1 cellular context compared by ENCODE assay signal in the genomic region with DNA sequence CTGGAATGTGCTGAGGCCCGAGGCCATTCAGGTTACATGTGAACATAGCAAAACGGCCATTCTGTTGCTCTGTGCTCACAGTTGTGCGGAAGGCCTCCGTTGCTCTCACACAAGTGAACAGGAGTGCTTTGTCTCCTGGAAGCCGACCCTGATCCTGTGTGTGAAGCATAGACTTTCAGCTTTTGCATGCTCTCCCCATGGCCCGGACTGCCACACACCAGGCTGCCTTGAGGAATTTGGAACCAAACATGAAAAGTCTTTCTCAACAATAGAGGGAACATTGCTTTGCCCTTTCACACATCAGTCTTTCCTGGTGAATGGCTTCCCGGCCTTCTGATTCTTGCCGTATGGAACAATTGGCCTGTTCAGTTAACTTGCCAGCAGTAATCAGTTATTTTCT.
TF ChIP-seq lines count a peak whose summit lies in the region.

No MANE protein-coding gene starts in this region.

TF ChIP-seq in HepG2, 621 proteins besides CTCF, POLR2A, EP300 and RAD21 (continued from another document and continues in another):
- TF ChIP-seq, protein P1, sequence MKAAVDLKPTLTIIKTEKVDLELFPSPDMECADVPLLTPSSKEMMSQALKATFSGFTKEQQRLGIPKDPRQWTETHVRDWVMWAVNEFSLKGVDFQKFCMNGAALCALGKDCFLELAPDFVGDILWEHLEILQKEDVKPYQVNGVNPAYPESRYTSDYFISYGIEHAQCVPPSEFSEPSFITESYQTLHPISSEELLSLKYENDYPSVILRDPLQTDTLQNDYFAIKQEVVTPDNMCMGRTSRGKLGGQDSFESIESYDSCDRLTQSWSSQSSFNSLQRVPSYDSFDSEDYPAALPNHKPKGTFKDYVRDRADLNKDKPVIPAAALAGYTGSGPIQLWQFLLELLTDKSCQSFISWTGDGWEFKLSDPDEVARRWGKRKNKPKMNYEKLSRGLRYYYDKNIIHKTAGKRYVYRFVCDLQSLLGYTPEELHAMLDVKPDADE (CRISPR knock-in tag; IDR thresholded peaks at IDR 0.05), result no peak
- TF ChIP-seq KLF6 (CRISPR knock-in tag; IDR thresholded peaks at IDR 0.05) (no peak), SOX6 (IDR thresholded peaks at IDR 0.05) (no peak), SOX6 (CRISPR knock-in tag; IDR thresholded peaks at IDR 0.05) (peak; percentile 80), LCORL (IDR thresholded peaks at IDR 0.05) (no peak), LCORL (CRISPR knock-in tag; IDR thresholded peaks at IDR 0.05) (peak; percentile 65), HNF4G (IDR thresholded peaks at IDR 0.05; ENCODE audit: borderline replicate concordance, low read depth, low read length) (peak; percentile 48; the same call in 1 of the 2 replicates), HNF4G (CRISPR knock-in tag; IDR thresholded peaks at IDR 0.05; ENCODE audit: borderline replicate concordance, low read depth) (no peak), SKI (IDR thresholded peaks at IDR 0.05; ENCODE audit: partially characterized antibody) (no peak), SP1 (IDR thresholded peaks at IDR 0.05) (no peak), SP1 (CRISPR knock-in tag; IDR thresholded peaks at IDR 0.05) (no peak), HNF4A (CRISPR knock-in tag; IDR thresholded peaks at IDR 0.05) (peak; percentile 72), ZNF879 (CRISPR knock-in tag; IDR thresholded peaks at IDR 0.05) (no peak), GZF1 (CRISPR knock-in tag; IDR thresholded peaks at IDR 0.05) (no peak), KDM6A (CRISPR knock-in tag; IDR thresholded peaks at IDR 0.05; ENCODE audit: low read depth) (peak; percentile 28; the same call in 1 of the 2 replicates), GATAD1 (CRISPR knock-in tag; IDR thresholded peaks at IDR 0.05) (no peak), LRRFIP1 (CRISPR knock-in tag; conservative IDR thresholded peaks at IDR 0.05) (no peak), NPAS2 (CRISPR knock-in tag; IDR thresholded peaks at IDR 0.05; ENCODE audit: borderline replicate concordance) (no peak), NFIC (IDR thresholded peaks at IDR 0.05; ENCODE audit: low read length) (no peak), RXRA (CRISPR knock-in tag; IDR thresholded peaks at IDR 0.05) (peak; percentile 35; the same call in 1 of the 2 replicates), ZNF496 (CRISPR knock-in tag; IDR thresholded peaks at IDR 0.05; ENCODE audit: insufficient replicate concordance) (no peak), ZNF569 (CRISPR knock-in tag; IDR thresholded peaks at IDR 0.05; ENCODE audit: borderline replicate concordance) (no peak), MYNN (CRISPR knock-in tag; IDR thresholded peaks at IDR 0.05; ENCODE audit: low read depth) (no peak), TEAD2 (CRISPR knock-in tag; IDR thresholded peaks at IDR 0.05) (no peak), ZNF562 (CRISPR knock-in tag; IDR thresholded peaks at IDR 0.05; ENCODE audit: borderline replicate concordance) (no peak), ZNF292 (CRISPR knock-in tag; IDR thresholded peaks at IDR 0.05; ENCODE audit: borderline replicate concordance, low read depth) (peak; percentile 81; the same call in 1 of the 2 replicates), SOX13 (IDR thresholded peaks at IDR 0.05) (peak; percentile 62), SOX13 (CRISPR knock-in tag; conservative IDR thresholded peaks at IDR 0.05 in 1 of 2, IDR thresholded peaks at IDR 0.05 in 1 of 2) (peak in 1 of 2 experiments; percentile 74; a peak in 2 of 4 replicates), AKNA (CRISPR knock-in tag; IDR thresholded peaks at IDR 0.05; ENCODE audit: borderline replicate concordance) (no peak), ZFY (CRISPR knock-in tag; IDR thresholded peaks at IDR 0.05) (no peak), PLRG1 (conservative IDR thresholded peaks at IDR 0.05) (no peak), EHMT2 (IDR thresholded peaks at IDR 0.05; ENCODE audit: borderline replicate concordance, low read depth, low read length) (peak; percentile 69; the same call in 1 of the 2 replicates), BRD4 (CRISPR knock-in tag; IDR thresholded peaks at IDR 0.05) (no peak), KMT2A (CRISPR knock-in tag; IDR thresholded peaks at IDR 0.05) (no peak), HMG20A (CRISPR knock-in tag; IDR thresholded peaks at IDR 0.05; ENCODE audit: borderline replicate concordance) (no peak; the same call in 1 of the 2 replicates), ZNF18 (CRISPR knock-in tag; IDR thresholded peaks at IDR 0.05; ENCODE audit: insufficient replicate concordance) (no peak), RAD51 (IDR thresholded peaks at IDR 0.05; ENCODE audit: borderline replicate concordance) (no peak), ZNF772 (CRISPR knock-in tag; IDR thresholded peaks at IDR 0.05) (no peak), ZNF543 (CRISPR knock-in tag; IDR thresholded peaks at IDR 0.05) (no peak)
- TF ChIP-seq, protein P2, sequence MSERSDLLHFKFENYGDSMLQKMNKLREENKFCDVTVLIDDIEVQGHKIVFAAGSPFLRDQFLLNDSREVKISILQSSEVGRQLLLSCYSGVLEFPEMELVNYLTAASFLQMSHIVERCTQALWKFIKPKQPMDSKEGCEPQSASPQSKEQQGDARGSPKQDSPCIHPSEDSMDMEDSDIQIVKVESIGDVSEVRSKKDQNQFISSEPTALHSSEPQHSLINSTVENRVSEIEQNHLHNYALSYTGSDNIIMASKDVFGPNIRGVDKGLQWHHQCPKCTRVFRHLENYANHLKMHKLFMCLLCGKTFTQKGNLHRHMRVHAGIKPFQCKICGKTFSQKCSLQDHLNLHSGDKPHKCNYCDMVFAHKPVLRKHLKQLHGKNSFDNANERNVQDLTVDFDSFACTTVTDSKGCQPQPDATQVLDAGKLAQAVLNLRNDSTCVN (CRISPR knock-in tag; IDR thresholded peaks at IDR 0.05; ENCODE audit: borderline replicate concordance), result no peak
- TF ChIP-seq, protein P3, sequence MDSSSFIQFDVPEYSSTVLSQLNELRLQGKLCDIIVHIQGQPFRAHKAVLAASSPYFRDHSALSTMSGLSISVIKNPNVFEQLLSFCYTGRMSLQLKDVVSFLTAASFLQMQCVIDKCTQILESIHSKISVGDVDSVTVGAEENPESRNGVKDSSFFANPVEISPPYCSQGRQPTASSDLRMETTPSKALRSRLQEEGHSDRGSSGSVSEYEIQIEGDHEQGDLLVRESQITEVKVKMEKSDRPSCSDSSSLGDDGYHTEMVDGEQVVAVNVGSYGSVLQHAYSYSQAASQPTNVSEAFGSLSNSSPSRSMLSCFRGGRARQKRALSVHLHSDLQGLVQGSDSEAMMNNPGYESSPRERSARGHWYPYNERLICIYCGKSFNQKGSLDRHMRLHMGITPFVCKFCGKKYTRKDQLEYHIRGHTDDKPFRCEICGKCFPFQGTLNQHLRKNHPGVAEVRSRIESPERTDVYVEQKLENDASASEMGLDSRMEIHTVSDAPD (CRISPR knock-in tag; IDR thresholded peaks at IDR 0.05), result 0 out of 2 replicates have a peak, but pooled peaks have one; percentile 28
- TF ChIP-seq, protein P4, sequence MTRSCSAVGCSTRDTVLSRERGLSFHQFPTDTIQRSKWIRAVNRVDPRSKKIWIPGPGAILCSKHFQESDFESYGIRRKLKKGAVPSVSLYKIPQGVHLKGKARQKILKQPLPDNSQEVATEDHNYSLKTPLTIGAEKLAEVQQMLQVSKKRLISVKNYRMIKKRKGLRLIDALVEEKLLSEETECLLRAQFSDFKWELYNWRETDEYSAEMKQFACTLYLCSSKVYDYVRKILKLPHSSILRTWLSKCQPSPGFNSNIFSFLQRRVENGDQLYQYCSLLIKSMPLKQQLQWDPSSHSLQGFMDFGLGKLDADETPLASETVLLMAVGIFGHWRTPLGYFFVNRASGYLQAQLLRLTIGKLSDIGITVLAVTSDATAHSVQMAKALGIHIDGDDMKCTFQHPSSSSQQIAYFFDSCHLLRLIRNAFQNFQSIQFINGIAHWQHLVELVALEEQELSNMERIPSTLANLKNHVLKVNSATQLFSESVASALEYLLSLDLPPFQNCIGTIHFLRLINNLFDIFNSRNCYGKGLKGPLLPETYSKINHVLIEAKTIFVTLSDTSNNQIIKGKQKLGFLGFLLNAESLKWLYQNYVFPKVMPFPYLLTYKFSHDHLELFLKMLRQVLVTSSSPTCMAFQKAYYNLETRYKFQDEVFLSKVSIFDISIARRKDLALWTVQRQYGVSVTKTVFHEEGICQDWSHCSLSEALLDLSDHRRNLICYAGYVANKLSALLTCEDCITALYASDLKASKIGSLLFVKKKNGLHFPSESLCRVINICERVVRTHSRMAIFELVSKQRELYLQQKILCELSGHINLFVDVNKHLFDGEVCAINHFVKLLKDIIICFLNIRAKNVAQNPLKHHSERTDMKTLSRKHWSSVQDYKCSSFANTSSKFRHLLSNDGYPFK (CRISPR knock-in tag; IDR thresholded peaks at IDR 0.05; ENCODE audit: borderline replicate concordance), result no peak
- TF ChIP-seq, protein P5, sequence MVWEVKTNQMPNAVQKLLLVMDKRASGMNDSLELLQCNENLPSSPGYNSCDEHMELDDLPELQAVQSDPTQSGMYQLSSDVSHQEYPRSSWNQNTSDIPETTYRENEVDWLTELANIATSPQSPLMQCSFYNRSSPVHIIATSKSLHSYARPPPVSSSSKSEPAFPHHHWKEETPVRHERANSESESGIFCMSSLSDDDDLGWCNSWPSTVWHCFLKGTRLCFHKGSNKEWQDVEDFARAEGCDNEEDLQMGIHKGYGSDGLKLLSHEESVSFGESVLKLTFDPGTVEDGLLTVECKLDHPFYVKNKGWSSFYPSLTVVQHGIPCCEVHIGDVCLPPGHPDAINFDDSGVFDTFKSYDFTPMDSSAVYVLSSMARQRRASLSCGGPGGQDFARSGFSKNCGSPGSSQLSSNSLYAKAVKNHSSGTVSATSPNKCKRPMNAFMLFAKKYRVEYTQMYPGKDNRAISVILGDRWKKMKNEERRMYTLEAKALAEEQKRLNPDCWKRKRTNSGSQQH (CRISPR knock-in tag; IDR thresholded peaks at IDR 0.05; ENCODE audit: low read depth), result no peak
- TF ChIP-seq, protein P6, sequence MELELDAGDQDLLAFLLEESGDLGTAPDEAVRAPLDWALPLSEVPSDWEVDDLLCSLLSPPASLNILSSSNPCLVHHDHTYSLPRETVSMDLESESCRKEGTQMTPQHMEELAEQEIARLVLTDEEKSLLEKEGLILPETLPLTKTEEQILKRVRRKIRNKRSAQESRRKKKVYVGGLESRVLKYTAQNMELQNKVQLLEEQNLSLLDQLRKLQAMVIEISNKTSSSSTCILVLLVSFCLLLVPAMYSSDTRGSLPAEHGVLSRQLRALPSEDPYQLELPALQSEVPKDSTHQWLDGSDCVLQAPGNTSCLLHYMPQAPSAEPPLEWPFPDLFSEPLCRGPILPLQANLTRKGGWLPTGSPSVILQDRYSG (CRISPR knock-in tag; IDR thresholded peaks at IDR 0.05), result no peak
